8 cellular contexts compared by ENCODE assay signal in genomic region chr1:32465541-32466002, GRCh38. TPM values are rescaled to one million over a fixed set of nuclear protein-coding genes. Genes with fewer than 3 reads are reported as not detected.
DNase-seq lines count a peak whose midpoint lies in the region; ATAC-seq, FAIRE-seq and TF ChIP-seq lines count a peak whose summit lies in the region.

No MANE protein-coding gene starts in this region.

- peaks cover 13% of the 10 kb centered on the region for H3K27me3 ChIP-seq in CD8-positive, alpha-beta T cell (ENCODE audit: insufficient read depth, low read length)
- H3K27me3 ChIP-seq in HUES6 (ENCODE audit: control insufficient read depth, insufficient read depth, low read length) (peaks cover 5% of the 10 kb centered on the region; the same call in 1 of the 2 replicates), tibial nerve (peaks cover 0 to 52% of the 10 kb centered on the region in 2 donors)

- no peak for TF ChIP-seq POLR2A in tibial nerve (IDR thresholded peaks at IDR 0.05)

- H3K4me3 Mint-ChIP-seq in CD8-positive, alpha-beta T cell, result peak overlapping the region; percentile 74
- peak overlapping the region; percentile 88 to 96 (median 90) for H3K4me3 Mint-ChIP-seq in nephron

- ATAC-seq in CD8-positive, alpha-beta T cell, result no peak
- ATAC-seq in esophagus mucosa, result no peak

- H3K27ac ChIP-seq in CD8-positive, alpha-beta T cell (ENCODE audit: low read depth, low read length), result no peak overlapping the region
- H3K27ac ChIP-seq in HUES6 (ENCODE audit: low read depth, low read length) (no peak overlapping the region), tibial nerve (no peak overlapping the region)

- no peak overlapping the region for H3K9ac ChIP-seq in HUES6 (ENCODE audit: low read length)

- H3K27ac Mint-ChIP-seq in CD8-positive, alpha-beta T cell, result no peak overlapping the region
- H3K27ac Mint-ChIP-seq in nephron, result peak overlapping the region in 1 of 3 experiments; percentile 10

- DNase-seq in CD8-positive, alpha-beta T cell, result no peak
- DNase-seq in choroid plexus epithelial cell (ENCODE audit: low read depth), result no peak
- no peak for DNase-seq in tibial nerve (ENCODE audit: low spot score in 2 of 2)
- no peak for DNase-seq in cerebellar cortex (ENCODE audit: low spot score)
- DNase-seq in RCC 7860 (ENCODE audit: low spot score), result no peak

- no peak for TF ChIP-seq EP300 in tibial nerve (IDR thresholded peaks at IDR 0.05)

- H3K9me3 ChIP-seq in CD8-positive, alpha-beta T cell (ENCODE audit: low read length), result no peaks in the 10 kb centered on the region
- H3K9me3 ChIP-seq in HUES6 (ENCODE audit: control insufficient read depth, insufficient read depth, low read depth, low read length) (peaks cover under 1% of the 10 kb centered on the region; the same call in 1 of the 2 replicates), tibial nerve (no peaks in the 10 kb centered on the region)

- H3K27me3 Mint-ChIP-seq in CD8-positive, alpha-beta T cell (ENCODE audit: low read depth), result peaks cover 61% of the 10 kb centered on the region
- H3K27me3 Mint-ChIP-seq in nephron (ENCODE audit: low read depth), result peaks cover 14% of the 10 kb centered on the region

- FAIRE-seq in RCC 7860 (lab: Jason Lieb, UNC), result no peak

- intact Hi-C loops in CD8-positive, alpha-beta T cell (cut with DNase I, micrococcal nuclease), result no loop called here

- CTCF ChIA-PET in CD8-positive, alpha-beta T cell (lab: Charles Lee), result no interaction called here

- TF ChIP-seq CTCF in CD8-positive, alpha-beta T cell (IDR thresholded peaks at IDR 0.05), result no peak
- no peak for TF ChIP-seq CTCF in choroid plexus epithelial cell (conservative IDR thresholded peaks at IDR 0.05; ENCODE audit: low read depth, low read length)
- TF ChIP-seq CTCF in nephron (IDR thresholded peaks at IDR 0.05; ENCODE audit: unreplicated experiment in 3 of 3), result no peak
- no peak for TF ChIP-seq CTCF in tibial nerve (IDR thresholded peaks at IDR 0.05)

- 35 to 49% methylated on average over 13 to 15 of the region's 15 CpGs for WGBS in tibial nerve, 2 donors

- H3K36me3 Mint-ChIP-seq in CD8-positive, alpha-beta T cell, result no peaks in the 10 kb centered on the region
- H3K36me3 Mint-ChIP-seq in nephron (ENCODE audit: low read depth), result peaks cover under 1% of the 10 kb centered on the region

- no peaks in the 10 kb centered on the region for H3K36me3 ChIP-seq in CD8-positive, alpha-beta T cell (ENCODE audit: insufficient read depth, low read length)
- H3K36me3 ChIP-seq in HUES6 (ENCODE audit: control insufficient read depth, insufficient read depth, low read length) (no peaks in the 10 kb centered on the region), tibial nerve (no peaks in the 10 kb centered on the region)

- POLR2A ChIA-PET in CD8-positive, alpha-beta T cell (lab: Charles Lee), result no interaction called here

- peaks cover 16% of the 10 kb centered on the region for H3K4me1 ChIP-seq in CD8-positive, alpha-beta T cell (ENCODE audit: insufficient read depth, low read length)
- H3K4me1 ChIP-seq in HUES6 (ENCODE audit: control insufficient read depth, insufficient read depth, low read length) (no peaks in the 10 kb centered on the region), tibial nerve (peaks cover 0 to 17% (median 11%) of the 10 kb centered on the region in 4 donors)

- no peaks in the 10 kb centered on the region for H3K9me3 Mint-ChIP-seq in CD8-positive, alpha-beta T cell
- H3K9me3 Mint-ChIP-seq in nephron, result no peaks in the 10 kb centered on the region

- no peak overlapping the region for H3K4me3 ChIP-seq in CD8-positive, alpha-beta T cell (ENCODE audit: low read depth, low read length)
- H3K4me3 ChIP-seq in HUES6 (ENCODE audit: low read depth, low read length) (peak overlapping the region; percentile 75), choroid plexus epithelial cell (ENCODE audit: low read depth, low read length) (peak overlapping the region; percentile 62), tibial nerve (peak overlapping the region in 2 of 4 donors; percentile 29 to 55)

- H3K4me1 Mint-ChIP-seq in CD8-positive, alpha-beta T cell (ENCODE audit: low read depth), result peaks cover 18% of the 10 kb centered on the region
- peaks cover 13% of the 10 kb centered on the region for H3K4me1 Mint-ChIP-seq in nephron

RNA-seq across cellular contexts. Expression of gene ZBTB8B, which starts 0.7 kb away (rescaled TPM):
- not detected for total RNA-seq in CD8-positive, alpha-beta T cell
- total RNA-seq in tibial nerve (under 1 TPM in 1 of 4 donors, not detected in 3; 0.21 TPM), esophagus mucosa (not detected)
